Comparison of ENCODE assay signal across 16 cellular contexts in genomic region chr4:8337083-8337482, GRCh38.
DNase-seq lines count a peak whose midpoint lies in the region; ATAC-seq and TF ChIP-seq lines count a peak whose summit lies in the region.
"Had no signal": no experiment of that assay in that cellular context is flagged by ENCODE, and none has a peak within 500 bp of the region (broad histone marks: within the 10 kb centered on the region; RNA-seq: fewer than 3 reads in every experiment).

No MANE protein-coding gene starts in this region.

- no peaks in the 10 kb centered on the region for H3K79me1 ChIP-seq in IMR-90 (ENCODE audit: low read depth in 1 of 2, low read length in 2 of 2)

- H3K4me1 ChIP-seq in IMR-90 (ENCODE audit: control insufficient read depth, insufficient read depth, low read length), result no peaks in the 10 kb centered on the region
- peaks cover 12% of the 10 kb centered on the region for H3K4me1 ChIP-seq in RWPE2 (ENCODE audit: insufficient read depth, poor library complexity, severe bottlenecking)
- peaks cover 0 to 5% of the 10 kb centered on the region in 2 experiments; a peak in 1 of 4 replicates for H3K4me1 ChIP-seq in SK-N-SH (ENCODE audit: control insufficient read depth in 1 of 2, insufficient read depth in 2 of 2, low read depth in 1 of 2, low read length in 1 of 2)
- H3K4me1 ChIP-seq: Caco-2 had no signal

- no peak overlapping the region for H4K91ac ChIP-seq in IMR-90 (ENCODE audit: insufficient read depth, low read depth, low read length)

- no peak overlapping the region for H3K23ac ChIP-seq in IMR-90 (ENCODE audit: low read depth, low read length)

- H3K4me3 Mint-ChIP-seq in stimulated activated memory B cell treated with anti-CD40 and anti-IgM and Interleukin-4, amounts not matched to agents 10 μg/mL and 1 μg/mL and 100 μg/mL, for 72 hours, result no peak overlapping the region
- H3K4me3 Mint-ChIP-seq: CD4-positive, alpha-beta T cell; HFFc6 had no signal

- H3K27me3 ChIP-seq in IMR-90 (ENCODE audit: control insufficient read depth, insufficient read depth, low read length), result peaks cover 5% of the 10 kb centered on the region; the same call in 1 of the 2 replicates
- H3K27me3 ChIP-seq in RWPE2 (ENCODE audit: insufficient read depth, poor library complexity, severe bottlenecking), result no peaks in the 10 kb centered on the region
- no peaks in the 10 kb centered on the region for H3K27me3 ChIP-seq in SK-N-SH (ENCODE audit: insufficient read depth)

- POLR2A ChIA-PET in IMR-90 (lab: Charles Lee; ENCODE audit: unreplicated experiment) (no interaction called here), SK-N-SH (lab: Yijun Ruan, JAX) (no interaction called here)

- no peak for TF ChIP-seq POLR2A in IMR-90 (IDR thresholded peaks at IDR 0.05; ENCODE audit: low read depth, low read length)

- H4K8ac ChIP-seq in IMR-90 (ENCODE audit: low read depth in 2 of 2, low read length in 2 of 2), result no peak overlapping the region

- H3K9me2 ChIP-seq in SK-N-SH, result no peaks in the 10 kb centered on the region

- H3K27me3 Mint-ChIP-seq in stimulated activated memory B cell treated with anti-CD40 and anti-IgM and Interleukin-4, amounts not matched to agents 10 μg/mL and 1 μg/mL and 100 μg/mL, for 72 hours, result peaks cover 13% of the 10 kb centered on the region

- H3K18ac ChIP-seq in IMR-90 (ENCODE audit: low read depth, low read length), result no peak overlapping the region

- no peak overlapping the region for H4K5ac ChIP-seq in IMR-90 (ENCODE audit: low read depth, low read length)

- H3K4me2 ChIP-seq in IMR-90 (ENCODE audit: low read depth, low read length), result no peak overlapping the region
- no peak overlapping the region for H3K4me2 ChIP-seq in SK-N-SH

- no peak overlapping the region for H3K27ac Mint-ChIP-seq in stimulated activated memory B cell treated with anti-CD40 and anti-IgM and Interleukin-4, amounts not matched to agents 10 μg/mL and 1 μg/mL and 100 μg/mL, for 72 hours
- H3K27ac Mint-ChIP-seq: CD4-positive, alpha-beta T cell; HFFc6 had no signal

- WGBS in IMR-90 (ENCODE audit: extremely low coverage in 2 of 2, insufficient read length in 1 of 2), 2 experiments, result no CpG with 5 or more reads among the region's 2 CpGs
- 93% methylated on average over 2 of the region's 2 CpGs for WGBS in SK-N-SH (ENCODE audit: low lambda C conversion rate)

- no peaks in the 10 kb centered on the region for H3K79me2 ChIP-seq in SK-N-SH (ENCODE audit: insufficient read depth)

- intact Hi-C loops in IMR-90 (cut with micrococcal nuclease) (no loop called here), sciatic nerve (cut with DNase I) (no loop called here)

- H3K9ac ChIP-seq in IMR-90 (ENCODE audit: low read depth, low read length) (no peak overlapping the region), SK-N-SH (no peak overlapping the region)

- no peak overlapping the region for H2AK5ac ChIP-seq in IMR-90 (ENCODE audit: low read depth, low read length)

- H2AFZ ChIP-seq in IMR-90 (replicated peaks; ENCODE audit: low read length, poor library complexity) (no peak overlapping the region), SK-N-SH (ENCODE audit: low read depth) (no peak overlapping the region)

- no peak overlapping the region for H3K4me3 ChIP-seq in IMR-90 (ENCODE audit: insufficient read depth, low read depth, low read length)
- no peak overlapping the region for H3K4me3 ChIP-seq in RWPE2 (ENCODE audit: severe bottlenecking)
- H3K4me3 ChIP-seq in SK-N-SH (ENCODE audit: low read depth in 2 of 2, low read length in 1 of 2), result no peak overlapping the region

- H4K20me1 ChIP-seq in IMR-90 (ENCODE audit: insufficient read depth, low read length) (no peaks in the 10 kb centered on the region), SK-N-SH (ENCODE audit: insufficient read depth) (no peaks in the 10 kb centered on the region)

- no peaks in the 10 kb centered on the region for H3K4me1 Mint-ChIP-seq in stimulated activated memory B cell treated with anti-CD40 and anti-IgM and Interleukin-4, amounts not matched to agents 10 μg/mL and 1 μg/mL and 100 μg/mL, for 72 hours

- no peak for TF ChIP-seq RAD21 in IMR-90 (IDR thresholded peaks at IDR 0.05; ENCODE audit: low read length)
- TF ChIP-seq RAD21 in SK-N-SH (IDR thresholded peaks at IDR 0.05; ENCODE audit: low read length), result no peak

- CTCF ChIA-PET in IMR-90 (lab: Yijun Ruan, JAX), result no interaction called here
- CTCF ChIA-PET in SK-N-SH (lab: Yijun Ruan, JAX), result no interaction called here

- H2BK20ac ChIP-seq in IMR-90 (ENCODE audit: low read depth, low read length), result no peak overlapping the region

- no peaks in the 10 kb centered on the region for H3K36me3 Mint-ChIP-seq in stimulated activated memory B cell treated with anti-CD40 and anti-IgM and Interleukin-4, amounts not matched to agents 10 μg/mL and 1 μg/mL and 100 μg/mL, for 72 hours

- no peak for ATAC-seq in IMR-90 (ENCODE audit: low read depth)
- no peak for ATAC-seq in RWPE2 (ENCODE audit: low read depth)
- ATAC-seq in sciatic nerve, result no peak
- no peak for ATAC-seq in GM21360 (IDR thresholded peaks at IDR 0.05; ENCODE audit: unreplicated experiment)
- no peak for ATAC-seq in stimulated activated memory B cell treated with anti-CD40 and anti-IgM and Interleukin-4, amounts not matched to agents 10 μg/mL and 1 μg/mL and 100 μg/mL, for 72 hours
- ATAC-seq: HCT116, HepG2 had no signal

- H3K36me3 ChIP-seq in IMR-90 (ENCODE audit: control insufficient read depth, insufficient read depth, low read length) (no peaks in the 10 kb centered on the region), RWPE2 (ENCODE audit: low read depth) (no peaks in the 10 kb centered on the region), SK-N-SH (replicated peaks in 1 of 2; ENCODE audit: control insufficient read depth in 1 of 2, insufficient read depth in 2 of 2, low read length in 1 of 2) (no peaks in the 10 kb centered on the region)

- H3K9me3 ChIP-seq in IMR-90 (ENCODE audit: control insufficient read depth, insufficient read depth, low read length), result peaks cover 3% of the 10 kb centered on the region
- H3K9me3 ChIP-seq in RWPE2 (ENCODE audit: severe bottlenecking), result peaks cover 4% of the 10 kb centered on the region
- H3K9me3 ChIP-seq in SK-N-SH, result 0 out of 2 replicates have a peak, but pooled peaks cover 4% of the 10 kb centered on the region
- H3K9me3 ChIP-seq: Caco-2 had no signal

- in situ Hi-C loops in IMR-90 (cut with MboI; ENCODE audit: low sequenced_read_pairs), result no loop called here

- H2BK15ac ChIP-seq in IMR-90 (ENCODE audit: low read depth, low read length), result no peak overlapping the region

- no peak overlapping the region for H2AK9ac ChIP-seq in IMR-90 (replicated peaks; ENCODE audit: low read depth, low read length, poor library complexity)

- H3K56ac ChIP-seq in IMR-90 (ENCODE audit: extremely low read depth, insufficient read depth, low read length), result no peak overlapping the region

- no peak overlapping the region for H2BK5ac ChIP-seq in IMR-90 (ENCODE audit: low read depth, low read length, poor library complexity, severe bottlenecking)

- H2BK120ac ChIP-seq in IMR-90 (ENCODE audit: low read depth, low read length), result no peak overlapping the region

- BruUV-seq in IMR-90 (replicated peaks; lab: Mats Ljungman, UMichigan), result no TSS peak

- dilution Hi-C loops in IMR-90 (cut with HindIII; ENCODE audit: low sequenced_read_pairs, unreplicated experiment), result no loop called here

- H3K27ac ChIP-seq in IMR-90 (ENCODE audit: insufficient read depth, low read length) (no peak overlapping the region), RWPE2 (ENCODE audit: poor library complexity, severe bottlenecking) (peak overlapping the region; percentile 63), SK-N-SH (ENCODE audit: low read depth in 2 of 2, low read length in 1 of 2) (no peak overlapping the region)
- H3K27ac ChIP-seq: C4-2B had no signal

- H3K9me3 Mint-ChIP-seq in stimulated activated memory B cell treated with anti-CD40 and anti-IgM and Interleukin-4, amounts not matched to agents 10 μg/mL and 1 μg/mL and 100 μg/mL, for 72 hours, result peaks cover 22% of the 10 kb centered on the region

- no peak overlapping the region for H3K14ac ChIP-seq in IMR-90 (replicated peaks; ENCODE audit: low read depth, low read length)

- DNase-seq in IMR-90 (no peak), RWPE2 (ENCODE audit: low spot score) (no peak), ecto neural progenitor cell (ENCODE audit: low spot score) (peak; percentile 3), sciatic nerve (ENCODE audit: low spot score) (no peak), SK-N-SH (no peak)
- DNase-seq: AML-193; Caco-2; CD4-positive, alpha-beta T cell; GOT3; H7 had no signal

- H3F3A ChIP-seq in SK-N-SH (replicated peaks; ENCODE audit: insufficient read depth), result no peaks in the 10 kb centered on the region

- no peaks in the 10 kb centered on the region; the same call in 1 of the 2 replicates for H3K9me1 ChIP-seq in IMR-90 (ENCODE audit: insufficient read depth, low read length)

- TF ChIP-seq CTCF in IMR-90 (conservative IDR thresholded peaks at IDR 0.05; ENCODE audit: low read depth, low read length) (no peak), RWPE2 (IDR thresholded peaks at IDR 0.05; ENCODE audit: poor library complexity, severe bottlenecking) (no peak), SK-N-SH (IDR thresholded peaks at IDR 0.05) (no peak)

- no peak overlapping the region for H3K4ac ChIP-seq in IMR-90 (ENCODE audit: low read depth, low read length)

- TF ChIP-seq EP300 in SK-N-SH (IDR thresholded peaks at IDR 0.05; ENCODE audit: borderline replicate concordance in 1 of 2, low read depth in 1 of 2, low read length in 1 of 2), result no peak

TF ChIP-seq in IMR-90, 13 proteins besides CTCF, POLR2A, EP300 and RAD21 (continues in another document):
- TF ChIP-seq RFX5 (IDR thresholded peaks at IDR 0.05; ENCODE audit: low read depth, low read length), result no peak
- TF ChIP-seq MXI1 (IDR thresholded peaks at IDR 0.05; ENCODE audit: borderline replicate concordance, low read depth, low read length), result no peak
- no peak for TF ChIP-seq NFE2L2 (IDR thresholded peaks at IDR 0.05; ENCODE audit: low read depth, low read length)
- TF ChIP-seq MAZ (IDR thresholded peaks at IDR 0.05; ENCODE audit: borderline replicate concordance, low read depth, low read length), result no peak
- no peak for TF ChIP-seq CEBPB (IDR thresholded peaks at IDR 0.05; ENCODE audit: low read depth, low read length)
- TF ChIP-seq MAFK (IDR thresholded peaks at IDR 0.05; ENCODE audit: low read depth, low read length), result 0 out of 2 replicates have a peak, but pooled peaks have one; percentile 25
- no peak for TF ChIP-seq BHLHE40 (IDR thresholded peaks at IDR 0.05; ENCODE audit: low read depth, low read length)

TF ChIP-seq in SK-N-SH, 30 proteins besides CTCF, POLR2A, EP300 and RAD21 (continues in another document):
- TF ChIP-seq SMC3 (IDR thresholded peaks at IDR 0.05; ENCODE audit: low read depth, low read length) (no peak), JUND (IDR thresholded peaks at IDR 0.05) (no peak), MXI1 (IDR thresholded peaks at IDR 0.05; ENCODE audit: low read depth, low read length) (no peak), NFIC (IDR thresholded peaks at IDR 0.05; ENCODE audit: borderline replicate concordance) (no peak), GABPA (IDR thresholded peaks at IDR 0.05; ENCODE audit: low read depth) (no peak)
